16 cellular contexts compared by ENCODE assay signal in genomic region chr2:203461736-203462135, GRCh38.
DNase-seq lines count a peak whose midpoint lies in the region; ATAC-seq, FAIRE-seq and TF ChIP-seq lines count a peak whose summit lies in the region.
"Had no signal": no experiment of that assay in that cellular context is flagged by ENCODE, and none has a peak within 500 bp of the region (broad histone marks: within the 10 kb centered on the region; RNA-seq: fewer than 3 reads in every experiment).

No MANE protein-coding gene starts in this region.

- H4K20me1 ChIP-seq in GM23248 (ENCODE audit: insufficient read depth) (no peaks in the 10 kb centered on the region), PC-9 (ENCODE audit: insufficient read depth) (no peaks in the 10 kb centered on the region), osteoblast (ENCODE audit: insufficient read depth, low read length) (no peaks in the 10 kb centered on the region)

- H3K27me3 ChIP-seq in GM23248 (replicated peaks; ENCODE audit: insufficient read depth) (no peaks in the 10 kb centered on the region), PC-9 (ENCODE audit: insufficient read depth, low read depth) (no peaks in the 10 kb centered on the region), osteoblast (ENCODE audit: insufficient read depth, low read length) (no peaks in the 10 kb centered on the region), ovary (no peaks in the 10 kb centered on the region)

- intact Hi-C loops in PC-9 (cut with micrococcal nuclease; ENCODE audit: unreplicated experiment) = no loop called here
- intact Hi-C loops in ovary (cut with DNase I) = no loop called here

- TF ChIP-seq POLR2A in ovary (IDR thresholded peaks at IDR 0.05) = no peak

- peaks cover 78% of the 10 kb centered on the region for H3F3A ChIP-seq in GM23248 (ENCODE audit: insufficient read depth)
- no peaks in the 10 kb centered on the region for H3F3A ChIP-seq in PC-9 (ENCODE audit: insufficient read depth, low read depth)

- H3K9ac ChIP-seq in GM23248 = peak overlapping the region; percentile 24

- ATAC-seq in HG03378 (IDR thresholded peaks at IDR 0.05; ENCODE audit: unreplicated experiment) = no peak
- ATAC-seq: Panc1 had no signal

- TF ChIP-seq EP300 in ovary (IDR thresholded peaks at IDR 0.05) = no peak

- FAIRE-seq in urothelium cell line (lab: Jason Lieb, UNC) = no peak

- H3K9me3 ChIP-seq in GM23248 (ENCODE audit: low read depth) = no peaks in the 10 kb centered on the region
- no peaks in the 10 kb centered on the region for H3K9me3 ChIP-seq in PC-9 (ENCODE audit: insufficient read depth, low read depth)
- H3K9me3 ChIP-seq in osteoblast (ENCODE audit: low read depth, low read length) = no peaks in the 10 kb centered on the region
- H3K9me3 ChIP-seq in ovary = no peaks in the 10 kb centered on the region
- H3K9me3 ChIP-seq: HAP-1 had no signal

- POLR2A ChIA-PET in PC-9 (lab: Charles Lee; ENCODE audit: unreplicated experiment) = no interaction called here

- H3K9me2 ChIP-seq in GM23248 (ENCODE audit: insufficient read depth) = no peaks in the 10 kb centered on the region
- no peaks in the 10 kb centered on the region for H3K9me2 ChIP-seq in PC-9 (ENCODE audit: insufficient read depth)

- H3K36me3 ChIP-seq in GM23248 (ENCODE audit: low read depth) (peaks cover 88% of the 10 kb centered on the region), PC-9 (ENCODE audit: low read depth) (no peaks in the 10 kb centered on the region), osteoblast (ENCODE audit: insufficient read depth, low read length) (peaks cover 66% of the 10 kb centered on the region), ovary (no peaks in the 10 kb centered on the region)

- peak overlapping the region; percentile 54 for H3K27ac ChIP-seq in GM23248
- 0 out of 2 replicates have a peak overlapping the region, but pooled peaks have one; percentile 12 for H3K27ac ChIP-seq in PC-9
- peak overlapping the region; percentile 15 for H3K27ac ChIP-seq in epithelial cell of prostate
- H3K27ac ChIP-seq in osteoblast (ENCODE audit: low read depth, low read length) = peak overlapping the region; percentile 38
- H3K27ac ChIP-seq in ovary = no peak overlapping the region

- H3K79me2 ChIP-seq in GM23248 (ENCODE audit: insufficient read depth) = peaks cover 94% of the 10 kb centered on the region
- no peaks in the 10 kb centered on the region for H3K79me2 ChIP-seq in PC-9 (ENCODE audit: low read depth)
- peaks cover 45% of the 10 kb centered on the region for H3K79me2 ChIP-seq in osteoblast (ENCODE audit: insufficient read depth, low read length)

- DNase-seq in GM23248 = peak; percentile 37
- DNase-seq in PC-9 = no peak
- DNase-seq in epithelial cell of prostate (ENCODE audit: low read depth, low spot score) = no peak
- DNase-seq in osteoblast (ENCODE audit: insufficient read length, low spot score, missing footprints) = no peak
- no peak for DNase-seq in ovary
- DNase-seq in urothelium cell line (ENCODE audit: low spot score) = no peak
- DNase-seq: COR-L47, DMS153, EL, NCI-H1436, NCI-H2029 treated with DMSO at 0.1 percent for 48 hours, NCI-H748 treated with DMSO at 0.1 percent for 48 hours, SHP77 had no signal

- in situ Hi-C loops in GM23248 (cut with MboI) = no loop called here

- H2AFZ ChIP-seq in GM23248 (no peak overlapping the region), PC-9 (no peak overlapping the region), osteoblast (ENCODE audit: low read length) (no peak overlapping the region)

- BruUV-seq in PC-9 (replicated peaks; lab: Mats Ljungman, UMichigan) = no TSS peak

- CTCF ChIA-PET in PC-9 (lab: Charles Lee) = no interaction called here

- TF ChIP-seq CTCF in PC-9 (conservative IDR thresholded peaks at IDR 0.05) (no peak), osteoblast (IDR thresholded peaks at IDR 0.05; ENCODE audit: extremely low read depth, low read depth, low read length) (no peak), ovary (IDR thresholded peaks at IDR 0.05) (no peak)

- H3K4me3 ChIP-seq in GM23248 (no peak overlapping the region), PC-9 (no peak overlapping the region), osteoblast (ENCODE audit: insufficient read depth, low read length) (no peak overlapping the region), ovary (no peak overlapping the region)
- H3K4me3 ChIP-seq: HAP-1 had no signal

- H3K4me2 ChIP-seq in GM23248 (ENCODE audit: unreplicated experiment) (no peak overlapping the region), PC-9 (no peak overlapping the region), osteoblast (ENCODE audit: insufficient read depth, low read length) (no peak overlapping the region)

- peaks cover 36% of the 10 kb centered on the region for H3K4me1 ChIP-seq in GM23248 (ENCODE audit: insufficient read depth)
- no peaks in the 10 kb centered on the region for H3K4me1 ChIP-seq in PC-9 (replicated peaks; ENCODE audit: insufficient read depth)
- peaks cover 5% of the 10 kb centered on the region for H3K4me1 ChIP-seq in osteoblast (ENCODE audit: insufficient read depth, low read length)
- H3K4me1 ChIP-seq in ovary (ENCODE audit: insufficient read depth) = no peaks in the 10 kb centered on the region

Comparison
In these comparisons a context has a peak if more than half of its experiments do, and no peak if none do; other contexts are left out.
1. H3K27ac ChIP-seq: peak in GM23248 (single experiment), PC-9 (single experiment), epithelial cell of prostate (single experiment) and osteoblast (single experiment); none in ovary (0 of 2).